1 cellular context compared by ENCODE assay signal in genomic region chr1:109477821-109478220, GRCh38.
TF ChIP-seq lines count a peak whose summit lies in the region.

No MANE protein-coding gene starts in this region.

TF ChIP-seq in GM12878, 131 proteins besides CTCF, POLR2A, EP300 and RAD21:
- TF ChIP-seq CREB1 (IDR thresholded peaks at IDR 0.05; ENCODE audit: low read depth), result no peak
- TF ChIP-seq MAX (IDR thresholded peaks at IDR 0.05; ENCODE audit: low read depth, low read length), result no peak
- no peak for TF ChIP-seq REST (IDR thresholded peaks at IDR 0.05; ENCODE audit: low read depth, low read length)
- no peak for TF ChIP-seq MXI1 (IDR thresholded peaks at IDR 0.05; ENCODE audit: low read depth, low read length)
- no peak for TF ChIP-seq RAD51 (IDR thresholded peaks at IDR 0.05)
- no peak for TF ChIP-seq RFX5 (IDR thresholded peaks at IDR 0.05; ENCODE audit: low read depth, low read length)
TF ChIP-seq in GM12878: peak in this region for 0.
